1 cellular context compared by ENCODE assay signal in genomic region chr3:31875437-31875836, GRCh38.
TF ChIP-seq lines count a peak whose summit lies in the region.

No MANE protein-coding gene starts in this region.

TF ChIP-seq in WTC11, 78 proteins besides CTCF, POLR2A, EP300 and RAD21 (continued from another document):
- TF ChIP-seq, protein P1, sequence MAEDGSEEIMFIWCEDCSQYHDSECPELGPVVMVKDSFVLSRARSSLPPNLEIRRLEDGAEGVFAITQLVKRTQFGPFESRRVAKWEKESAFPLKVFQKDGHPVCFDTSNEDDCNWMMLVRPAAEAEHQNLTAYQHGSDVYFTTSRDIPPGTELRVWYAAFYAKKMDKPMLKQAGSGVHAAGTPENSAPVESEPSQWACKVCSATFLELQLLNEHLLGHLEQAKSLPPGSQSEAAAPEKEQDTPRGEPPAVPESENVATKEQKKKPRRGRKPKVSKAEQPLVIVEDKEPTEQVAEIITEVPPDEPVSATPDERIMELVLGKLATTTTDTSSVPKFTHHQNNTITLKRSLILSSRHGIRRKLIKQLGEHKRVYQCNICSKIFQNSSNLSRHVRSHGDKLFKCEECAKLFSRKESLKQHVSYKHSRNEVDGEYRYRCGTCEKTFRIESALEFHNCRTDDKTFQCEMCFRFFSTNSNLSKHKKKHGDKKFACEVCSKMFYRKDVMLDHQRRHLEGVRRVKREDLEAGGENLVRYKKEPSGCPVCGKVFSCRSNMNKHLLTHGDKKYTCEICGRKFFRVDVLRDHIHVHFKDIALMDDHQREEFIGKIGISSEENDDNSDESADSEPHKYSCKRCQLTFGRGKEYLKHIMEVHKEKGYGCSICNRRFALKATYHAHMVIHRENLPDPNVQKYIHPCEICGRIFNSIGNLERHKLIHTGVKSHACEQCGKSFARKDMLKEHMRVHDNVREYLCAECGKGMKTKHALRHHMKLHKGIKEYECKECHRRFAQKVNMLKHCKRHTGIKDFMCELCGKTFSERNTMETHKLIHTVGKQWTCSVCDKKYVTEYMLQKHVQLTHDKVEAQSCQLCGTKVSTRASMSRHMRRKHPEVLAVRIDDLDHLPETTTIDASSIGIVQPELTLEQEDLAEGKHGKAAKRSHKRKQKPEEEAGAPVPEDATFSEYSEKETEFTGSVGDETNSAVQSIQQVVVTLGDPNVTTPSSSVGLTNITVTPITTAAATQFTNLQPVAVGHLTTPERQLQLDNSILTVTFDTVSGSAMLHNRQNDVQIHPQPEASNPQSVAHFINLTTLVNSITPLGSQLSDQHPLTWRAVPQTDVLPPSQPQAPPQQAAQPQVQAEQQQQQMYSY (CRISPR knock-in tag; IDR thresholded peaks at IDR 0.05): no peak
- no peak for TF ChIP-seq GTF2I (CRISPR knock-in tag; conservative IDR thresholded peaks at IDR 0.05)
- TF ChIP-seq ZNF219 (CRISPR knock-in tag; IDR thresholded peaks at IDR 0.05; ENCODE audit: borderline replicate concordance): no peak
